7 cellular contexts compared by ENCODE assay signal in the genomic region with DNA sequence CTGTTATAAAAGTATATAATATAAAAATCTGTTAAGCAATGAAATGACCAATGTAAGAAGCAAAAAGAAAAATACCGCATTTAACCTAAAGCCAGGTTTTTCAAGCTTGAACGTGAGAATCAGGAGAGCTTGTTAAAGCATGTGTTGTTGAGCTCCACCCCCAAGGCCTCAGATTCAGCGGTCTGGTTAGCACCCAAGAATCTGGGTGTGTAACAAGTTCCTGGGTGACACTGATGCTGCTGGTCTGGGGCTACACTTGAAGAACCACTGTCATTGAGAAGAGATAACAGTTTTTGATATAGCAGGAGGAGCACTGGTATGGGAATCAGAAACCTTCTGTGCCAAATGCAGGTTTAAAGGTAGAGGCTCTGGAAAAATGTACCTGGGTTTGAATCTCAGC.
"Had no signal": no experiment of that assay in that cellular context is flagged by ENCODE, and none has a peak within 500 bp of the region (broad histone marks: within the 10 kb centered on the region; RNA-seq: fewer than 3 reads in every experiment).

No MANE protein-coding gene starts in this region.

- ATAC-seq: HCT116 had no signal

- DNase-seq: GM23248, GOT3, H7, HFFc6, IMR-90 had no signal

- H3K4me3 ChIP-seq: GM23248, HAP-1 had no signal

- H3K27ac Mint-ChIP-seq: HFFc6 had no signal

- H3K36me3 ChIP-seq: HAP-1 had no signal

- H3K9me3 ChIP-seq: HAP-1 had no signal

- H3K4me1 ChIP-seq: HAP-1 had no signal

- H3K4me3 Mint-ChIP-seq: HFFc6 had no signal

- H3K27ac ChIP-seq: GM23248 had no signal
